ENCODE assay signal across 15 cellular contexts in genomic region chr7:91634485-91635177, GRCh38.
A peak's percentile ranks its signal among the peaks of the same experiment; 100 is the strongest.
DNase-seq lines count a peak whose midpoint lies in the region; ATAC-seq, FAIRE-seq and TF ChIP-seq lines count a peak whose summit lies in the region.
"Had no signal": no experiment of that assay in that cellular context is flagged by ENCODE, and none has a peak within 500 bp of the region (broad histone marks: within the 10 kb centered on the region; RNA-seq: fewer than 3 reads in every experiment).

No MANE protein-coding gene starts in this region.

- POLR2A ChIA-PET in activated CD4-positive, alpha-beta memory T cell treated with anti-CD3 and anti-CD28 coated beads, Interleukin-2, amount 10 ng/mL, durations not matched to agents 7 days and 5 days (lab: Charles Lee) = no interaction called here

- ATAC-seq in HG03469 (IDR thresholded peaks at IDR 0.05; ENCODE audit: unreplicated experiment) = no peak

- no peaks in the 10 kb centered on the region for H3K27me3 Mint-ChIP-seq in activated CD4-positive, alpha-beta memory T cell treated with anti-CD3 and anti-CD28 coated beads, Interleukin-2, amount 10 ng/mL, durations not matched to agents 7 days and 5 days
- H3K27me3 Mint-ChIP-seq in Calu3 (ENCODE audit: unreplicated experiment) = no peaks in the 10 kb centered on the region

- DNase-seq in GM12891 (ENCODE audit: insufficient read length, low spot score) (no peak), NCI-H2029 treated with DMSO at 0.1 percent for 48 hours (lab: John Stamatoyannopoulos, UW) (peak; percentile 98), NCI-H748 (lab: John Stamatoyannopoulos, UW; ENCODE audit: unreplicated experiment) (peak; percentile 99), epithelial cell of prostate (ENCODE audit: low read depth, low spot score) (no peak), putamen (ENCODE audit: low spot score) (no peak), Calu3 (no peak)
- no peak for DNase-seq in activated CD4-positive, alpha-beta memory T cell treated with anti-CD3 and anti-CD28 coated beads, Interleukin-2, amount 10 ng/mL, durations not matched to agents 7 days and 5 days
- DNase-seq: activated naive CD4-positive, alpha-beta T cell; Caco-2; erythroblast; left ventricle myocardium inferior; MM.1S had no signal

- TF ChIP-seq CTCF in Calu3 (IDR thresholded peaks at IDR 0.05; ENCODE audit: unreplicated experiment) = no peak

- no peak for TF ChIP-seq POLR2A in GM12891 (IDR thresholded peaks at IDR 0.05; ENCODE audit: low read depth, low read length)

- CTCF ChIA-PET in activated CD4-positive, alpha-beta memory T cell treated with anti-CD3 and anti-CD28 coated beads, Interleukin-2, amount 10 ng/mL, durations not matched to agents 7 days and 5 days (lab: Charles Lee) = no interaction called here
- CTCF ChIA-PET in Calu3 (lab: Charles Lee) = no interaction called here

- H3K4me1 Mint-ChIP-seq in activated CD4-positive, alpha-beta memory T cell treated with anti-CD3 and anti-CD28 coated beads, Interleukin-2, amount 10 ng/mL, durations not matched to agents 7 days and 5 days = no peaks in the 10 kb centered on the region
- H3K4me1 Mint-ChIP-seq in Calu3 (ENCODE audit: low read depth, unreplicated experiment) = peaks cover 35% of the 10 kb centered on the region

- H3K27ac Mint-ChIP-seq in activated CD4-positive, alpha-beta memory T cell treated with anti-CD3 and anti-CD28 coated beads, Interleukin-2, amount 10 ng/mL, durations not matched to agents 7 days and 5 days = no peak overlapping the region
- no peak overlapping the region for H3K27ac Mint-ChIP-seq in Calu3 (ENCODE audit: unreplicated experiment)

- H3K9me3 Mint-ChIP-seq in activated CD4-positive, alpha-beta memory T cell treated with anti-CD3 and anti-CD28 coated beads, Interleukin-2, amount 10 ng/mL, durations not matched to agents 7 days and 5 days = peaks cover 6% of the 10 kb centered on the region
- H3K9me3 Mint-ChIP-seq in Calu3 (ENCODE audit: low read depth, unreplicated experiment) = no peaks in the 10 kb centered on the region

- H3K36me3 Mint-ChIP-seq in activated CD4-positive, alpha-beta memory T cell treated with anti-CD3 and anti-CD28 coated beads, Interleukin-2, amount 10 ng/mL, durations not matched to agents 7 days and 5 days (ENCODE audit: low read depth) = no peaks in the 10 kb centered on the region
- H3K36me3 Mint-ChIP-seq in Calu3 (ENCODE audit: insufficient read depth, unreplicated experiment) = no peaks in the 10 kb centered on the region

- BruUV-seq in Calu3 (replicated peaks; lab: Mats Ljungman, UMichigan) = no TSS peak

- no peak overlapping the region for H3K4me3 Mint-ChIP-seq in activated CD4-positive, alpha-beta memory T cell treated with anti-CD3 and anti-CD28 coated beads, Interleukin-2, amount 10 ng/mL, durations not matched to agents 7 days and 5 days
- H3K4me3 Mint-ChIP-seq in Calu3 (ENCODE audit: low read depth, unreplicated experiment) = no peak overlapping the region

- FAIRE-seq in GM12891 (lab: Jason Lieb, UNC) = peak; percentile 40
- FAIRE-seq: colon had no signal

- H3K27ac ChIP-seq in epithelial cell of prostate = peak overlapping the region; percentile 10
- H3K27ac ChIP-seq: ascending aorta, left ventricle myocardium inferior had no signal

- intact Hi-C loops in Calu3 (cut with micrococcal nuclease; ENCODE audit: unreplicated experiment) = loop anchor here (5.0 kb wide), 1 partner anchor 148 kb away; no protein-coding TSS in a partner anchor

TF ChIP-seq in GM12891, 5 proteins besides CTCF, POLR2A, EP300 and RAD21:
- TF ChIP-seq POU2F2 (IDR thresholded peaks at IDR 0.05; ENCODE audit: low read depth, low read length) (no peak), PAX5 (IDR thresholded peaks at IDR 0.05; ENCODE audit: insufficient read depth, low read length, severe bottlenecking) (no peak), POLR2AphosphoS5 (IDR thresholded peaks at IDR 0.05; ENCODE audit: low read depth, low read length) (no peak), SPI1 (IDR thresholded peaks at IDR 0.05; ENCODE audit: low read depth, low read length) (no peak), TAF1 (IDR thresholded peaks at IDR 0.05; ENCODE audit: low read depth, low read length) (no peak)

Comparison
In these comparisons a context has a peak if more than half of its experiments do, and no peak if none do; other contexts are left out.
1. DNase-seq: peak in NCI-H2029 treated with DMSO at 0.1 percent for 48 hours (single experiment) and NCI-H748 (single experiment); none in GM12891 (single experiment), epithelial cell of prostate (single experiment), putamen (single experiment), activated CD4-positive, alpha-beta memory T cell treated with anti-CD3 and anti-CD28 coated beads, Interleukin-2, amount 10 ng/mL, durations not matched to agents 7 days and 5 days (single experiment) and Calu3 (single experiment).